ENCODE assay signal across 32 cellular contexts in genomic region chr9:111815200-111816070, GRCh38. TPM values are rescaled to one million over a fixed set of nuclear protein-coding genes. Genes with fewer than 3 reads are reported as not detected.
DNase-seq lines count a peak whose midpoint lies in the region; ATAC-seq and TF ChIP-seq lines count a peak whose summit lies in the region.
"Had no signal": no experiment of that assay in that cellular context is flagged by ENCODE, and none has a peak within 500 bp of the region (broad histone marks: within the 10 kb centered on the region; RNA-seq: fewer than 3 reads in every experiment).

No MANE protein-coding gene starts in this region.

- no peaks in the 10 kb centered on the region for H3K36me3 ChIP-seq in PC-3 (ENCODE audit: low read depth, low read length)
- no peaks in the 10 kb centered on the region for H3K36me3 ChIP-seq in effector memory CD4-positive, alpha-beta T cell (ENCODE audit: control insufficient read depth, insufficient read depth, low read length)
- H3K36me3 ChIP-seq: thoracic aorta had no signal

- no peak overlapping the region for H3K9ac ChIP-seq in PC-3 (ENCODE audit: low read length)

- TF ChIP-seq CTCF in C4-2B (conservative IDR thresholded peaks at IDR 0.05) (no peak), PC-3 (conservative IDR thresholded peaks at IDR 0.05; ENCODE audit: low read depth, low read length) (no peak)

- H3F3A ChIP-seq in PC-3 (ENCODE audit: low read length, unreplicated experiment): no peaks in the 10 kb centered on the region

- no peaks in the 10 kb centered on the region for H3K27me3 ChIP-seq in PC-3 (ENCODE audit: low read length)
- H3K27me3 ChIP-seq in effector memory CD4-positive, alpha-beta T cell (replicated peaks; ENCODE audit: control insufficient read depth, insufficient read depth, low read length, poor library complexity, severe bottlenecking): no peaks in the 10 kb centered on the region
- H3K27me3 ChIP-seq: body of pancreas had no signal

- H3K4me2 ChIP-seq in PC-3 (ENCODE audit: low read length): no peak overlapping the region

- POLR2A ChIA-PET in PC-3 (lab: Charles Lee; ENCODE audit: unreplicated experiment): interaction anchor here (1.0 kb wide), 1 partner anchor 10 kb away, joined by 4 read pairs; no protein-coding TSS in a partner anchor

- ATAC-seq in PC-3: peak; percentile 78
- ATAC-seq in stimulated activated naive CD8-positive, alpha-beta T cell treated with anti-CD3 and anti-CD28 coated beads, Interleukin-15, Interleukin-2, amounts not matched to agents 100 U/mL and 50 U/mL, for 24 hours: no peak
- ATAC-seq: activated CD8-positive, alpha-beta T cell treated with anti-CD3 and anti-CD28 coated beads for 36 hours; body of pancreas; right cardiac atrium had no signal

- no peaks in the 10 kb centered on the region for H3K79me2 ChIP-seq in PC-3 (ENCODE audit: low read length)

- peak; percentile 38 for DNase-seq in NCI-H1436 (lab: John Stamatoyannopoulos, UW)
- peak; percentile 43 for DNase-seq in PC-3
- DNase-seq in foreskin melanocyte: peak; percentile 96
- no peak for DNase-seq in stimulated activated naive CD8-positive, alpha-beta T cell treated with anti-CD3 and anti-CD28 coated beads, Interleukin-15, Interleukin-2, amounts not matched to agents 100 U/mL and 50 U/mL, for 24 hours
- DNase-seq in activated CD4-positive, alpha-beta T cell treated with anti-CD3 and anti-CD28 coated beads for 48 hours: no peak
- no peak for DNase-seq in effector memory CD4-positive, alpha-beta T cell
- DNase-seq: ACHN; activated CD8-positive, alpha-beta memory T cell treated with anti-CD3 and anti-CD28 coated beads, Interleukin-2, amount 50 U/mL, for 48 hours; activated CD8-positive, alpha-beta T cell treated with anti-CD3 and anti-CD28 coated beads for 36 hours; activated naive CD4-positive, alpha-beta T cell treated with anti-CD3 and anti-CD28 coated beads, Interleukin-2, amount 10 ng/mL, durations not matched to agents 7 days and 5 days; body of pancreas; cerebellar nuclear complex; dermis blood vessel endothelial cell; DND-41; GOT3; HFFc6; hypothalamus; IMR-90; NCI-H1417 treated with DMSO at 0.1 percent for 48 hours; NCI-H2171 treated with DMSO at 0.1 percent for 48 hours; NCI-H774; right cardiac atrium; stimulated activated CD4-positive, alpha-beta T cell treated with anti-CD3 and anti-CD28 coated beads, Interleukin-2, amount 100 ng/mL, for 24 hours; T-helper 9 cell had no signal

- no peaks in the 10 kb centered on the region for H3K9me3 ChIP-seq in PC-3 (ENCODE audit: low read length)
- no peaks in the 10 kb centered on the region for H3K9me3 ChIP-seq in effector memory CD4-positive, alpha-beta T cell (ENCODE audit: control insufficient read depth, low read length)
- H3K9me3 ChIP-seq: body of pancreas, thoracic aorta had no signal

- H4K20me1 ChIP-seq in PC-3 (ENCODE audit: low read length): no peaks in the 10 kb centered on the region

- H3K9me2 ChIP-seq in PC-3 (replicated peaks; ENCODE audit: low read length): no peaks in the 10 kb centered on the region

- CTCF ChIA-PET in PC-3 (lab: Charles Lee): interaction anchor here (0.6 kb wide), 1 partner anchor 56 kb away, joined by 3 read pairs; no protein-coding TSS in a partner anchor

- 0 out of 2 replicates have a peak, but pooled peaks cover 3% of the 10 kb centered on the region for H3K4me1 ChIP-seq in PC-3 (ENCODE audit: insufficient read depth, low read length)
- H3K4me1 ChIP-seq in effector memory CD4-positive, alpha-beta T cell (ENCODE audit: control insufficient read depth, insufficient read depth, low read length, poor library complexity, severe bottlenecking): no peaks in the 10 kb centered on the region

- TSS peak; percentile 78 for BruUV-seq in PC-3 (replicated peaks; lab: Mats Ljungman, UMichigan)

- intact Hi-C loops in PC-3 (cut with micrococcal nuclease): no loop called here

- peak overlapping the region; percentile 14; the same call in 1 of the 2 replicates for H3K27ac ChIP-seq in C4-2B
- H3K27ac ChIP-seq in PC-3 (ENCODE audit: low read length): peak overlapping the region; percentile 71
- H3K27ac ChIP-seq in effector memory CD4-positive, alpha-beta T cell (ENCODE audit: insufficient read depth, low read length, poor library complexity, severe bottlenecking): no peak overlapping the region
- H3K27ac ChIP-seq: body of pancreas, thoracic aorta had no signal

- H2AFZ ChIP-seq in PC-3 (ENCODE audit: low read length): no peak overlapping the region

- no peak overlapping the region for H3K4me3 ChIP-seq in PC-3 (ENCODE audit: low read length)
- H3K4me3 ChIP-seq in effector memory CD4-positive, alpha-beta T cell (ENCODE audit: insufficient read depth, low read depth, low read length, poor library complexity, severe bottlenecking): no peak overlapping the region
- H3K4me3 ChIP-seq: body of pancreas, thoracic aorta had no signal

RNA-seq across cellular contexts. Expression of gene SHOC1, which starts 20.7 kb away (rescaled TPM):
- 0.18 TPM in 1 of 2 replicates, not detected in the other for total RNA-seq in PC-3 (2014; rRNA removed)
- total RNA-seq: activated CD8-positive, alpha-beta T cell treated with anti-CD3 and anti-CD28 coated beads for 36 hours; activated T-helper 1 cell treated with anti-CD3 and anti-CD28 coated beads, Interleukin-12 subunit alpha, Interleukin-12 subunit beta, Interleukin-2, Interleukin-4 antibody, amounts not matched to agents 30 ng/mL and 10 ng/mL and 1 ng/mL, durations not matched to agents 14 hours and 24 hours and 36 hours; B cell; dermis blood vessel endothelial cell; HFFc6; IMR-90; LHCN-M2; myocyte; posterior vena cava; right cardiac atrium; thoracic aorta; urinary bladder had no signal

Comparison
In these comparisons a context has a peak if more than half of its experiments do, and no peak if none do; other contexts are left out.
1. DNase-seq: peak in NCI-H1436 (single experiment), PC-3 (single experiment) and foreskin melanocyte (single experiment); none in stimulated activated naive CD8-positive, alpha-beta T cell treated with anti-CD3 and anti-CD28 coated beads, Interleukin-15, Interleukin-2, amounts not matched to agents 100 U/mL and 50 U/mL, for 24 hours (single experiment), activated CD4-positive, alpha-beta T cell treated with anti-CD3 and anti-CD28 coated beads for 48 hours (single experiment) and effector memory CD4-positive, alpha-beta T cell (0 of 3).